In the genomic region with DNA sequence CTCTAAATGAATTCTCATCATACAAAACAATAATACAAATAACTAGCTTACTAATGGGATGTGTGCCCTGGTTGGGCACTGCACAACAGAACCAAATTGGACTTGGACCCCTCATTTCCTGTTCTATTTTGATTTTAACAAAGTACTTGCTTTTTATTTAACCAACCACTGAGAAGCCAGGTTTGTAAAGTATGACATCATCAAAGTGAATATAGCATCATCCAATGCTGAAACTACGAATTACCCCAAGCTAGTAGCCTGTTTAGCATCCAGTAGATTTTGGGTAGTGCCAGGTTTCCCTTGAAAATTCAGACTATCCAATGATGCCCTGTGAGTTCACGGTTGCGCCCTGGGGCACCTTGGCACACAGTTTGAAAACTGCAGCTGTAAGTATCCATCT, we compare ENCODE assay signal across 3 cellular contexts.
TF ChIP-seq lines count a peak whose summit lies in the region.

No MANE protein-coding gene starts in this region.

TF ChIP-seq in GM23338, 12 proteins besides CTCF, POLR2A, EP300 and RAD21 (continues in another document):
- TF ChIP-seq EZH2 (IDR thresholded peaks at IDR 0.05; ENCODE audit: low read depth, unreplicated experiment) (no peak), CREB1 (CRISPR knock-in tag; IDR thresholded peaks at IDR 0.05; ENCODE audit: low read depth) (peak; percentile 25), STAT1 (IDR thresholded peaks at IDR 0.05; ENCODE audit: unreplicated experiment) (no peak)
- TF ChIP-seq, protein P1, sequence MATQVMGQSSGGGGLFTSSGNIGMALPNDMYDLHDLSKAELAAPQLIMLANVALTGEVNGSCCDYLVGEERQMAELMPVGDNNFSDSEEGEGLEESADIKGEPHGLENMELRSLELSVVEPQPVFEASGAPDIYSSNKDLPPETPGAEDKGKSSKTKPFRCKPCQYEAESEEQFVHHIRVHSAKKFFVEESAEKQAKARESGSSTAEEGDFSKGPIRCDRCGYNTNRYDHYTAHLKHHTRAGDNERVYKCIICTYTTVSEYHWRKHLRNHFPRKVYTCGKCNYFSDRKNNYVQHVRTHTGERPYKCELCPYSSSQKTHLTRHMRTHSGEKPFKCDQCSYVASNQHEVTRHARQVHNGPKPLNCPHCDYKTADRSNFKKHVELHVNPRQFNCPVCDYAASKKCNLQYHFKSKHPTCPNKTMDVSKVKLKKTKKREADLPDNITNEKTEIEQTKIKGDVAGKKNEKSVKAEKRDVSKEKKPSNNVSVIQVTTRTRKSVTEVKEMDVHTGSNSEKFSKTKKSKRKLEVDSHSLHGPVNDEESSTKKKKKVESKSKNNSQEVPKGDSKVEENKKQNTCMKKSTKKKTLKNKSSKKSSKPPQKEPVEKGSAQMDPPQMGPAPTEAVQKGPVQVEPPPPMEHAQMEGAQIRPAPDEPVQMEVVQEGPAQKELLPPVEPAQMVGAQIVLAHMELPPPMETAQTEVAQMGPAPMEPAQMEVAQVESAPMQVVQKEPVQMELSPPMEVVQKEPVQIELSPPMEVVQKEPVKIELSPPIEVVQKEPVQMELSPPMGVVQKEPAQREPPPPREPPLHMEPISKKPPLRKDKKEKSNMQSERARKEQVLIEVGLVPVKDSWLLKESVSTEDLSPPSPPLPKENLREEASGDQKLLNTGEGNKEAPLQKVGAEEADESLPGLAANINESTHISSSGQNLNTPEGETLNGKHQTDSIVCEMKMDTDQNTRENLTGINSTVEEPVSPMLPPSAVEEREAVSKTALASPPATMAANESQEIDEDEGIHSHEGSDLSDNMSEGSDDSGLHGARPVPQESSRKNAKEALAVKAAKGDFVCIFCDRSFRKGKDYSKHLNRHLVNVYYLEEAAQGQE (IDR thresholded peaks at IDR 0.05; ENCODE audit: unreplicated experiment) = no peak

TF ChIP-seq in HEK293, 187 proteins besides CTCF, POLR2A, EP300 and RAD21:
- TF ChIP-seq ZNF654 (tag by site-specific recombination; IDR thresholded peaks at IDR 0.05; ENCODE audit: low read depth) (no peak), ATF2 (tag by site-specific recombination; IDR thresholded peaks at IDR 0.05; ENCODE audit: low read depth) (0 out of 2 replicates have a peak, but pooled peaks have one; percentile 26)

TF ChIP-seq in K562, 482 proteins besides CTCF, POLR2A, EP300 and RAD21:
- TF ChIP-seq, protein P2, sequence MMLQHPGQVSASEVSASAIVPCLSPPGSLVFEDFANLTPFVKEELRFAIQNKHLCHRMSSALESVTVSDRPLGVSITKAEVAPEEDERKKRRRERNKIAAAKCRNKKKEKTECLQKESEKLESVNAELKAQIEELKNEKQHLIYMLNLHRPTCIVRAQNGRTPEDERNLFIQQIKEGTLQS (IDR thresholded peaks at IDR 0.05) = peak; percentile 43; the same call in 1 of the 2 replicates
- TF ChIP-seq, protein P2 (CRISPR knock-in tag; conservative IDR thresholded peaks at IDR 0.05) = no peak
- TF ChIP-seq BRD4 (IDR thresholded peaks at IDR 0.05) = no peak
- no peak for TF ChIP-seq ZNF184 (CRISPR knock-in tag; IDR thresholded peaks at IDR 0.05)
- no peak for TF ChIP-seq ZBTB7A (IDR thresholded peaks at IDR 0.05; ENCODE audit: borderline replicate concordance, control insufficient read depth, low read depth, low read length)
- no peak for TF ChIP-seq TARDBP (IDR thresholded peaks at IDR 0.05)
- no peak for TF ChIP-seq ZNF232 (CRISPR knock-in tag; IDR thresholded peaks at IDR 0.05)
- TF ChIP-seq ZNF444 (CRISPR knock-in tag; IDR thresholded peaks at IDR 0.05) = no peak
